27 cellular contexts compared by ENCODE assay signal in the genomic region with DNA sequence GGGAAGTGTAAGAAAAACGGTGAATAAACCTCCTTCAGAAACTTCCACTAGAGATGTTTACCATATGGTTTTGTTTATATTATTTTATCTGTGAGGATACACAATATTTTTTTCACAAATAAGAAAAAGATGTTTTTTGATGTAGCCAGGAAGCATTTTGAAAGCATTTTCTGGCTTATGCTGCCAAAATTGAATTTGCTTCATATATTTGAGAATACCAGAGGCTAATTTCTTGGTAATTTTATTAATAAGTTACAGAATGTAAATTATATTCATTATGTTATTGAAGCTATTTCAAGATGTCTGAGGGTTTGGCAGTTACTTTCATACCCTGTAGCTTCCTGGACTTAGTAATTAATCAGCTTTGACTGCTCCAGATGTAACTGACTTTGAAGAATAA.
"Had no signal": no experiment of that assay in that cellular context is flagged by ENCODE, and none has a peak within 500 bp of the region (broad histone marks: within the 10 kb centered on the region; RNA-seq: fewer than 3 reads in every experiment).

No MANE protein-coding gene starts in this region.

- H3K27ac ChIP-seq: stomach, suprapubic skin, testis, thoracic aorta, thyroid gland, tibial artery, tibial nerve, transverse colon, upper lobe of left lung, upper lobe of right lung, uterus, vagina had no signal

- ATAC-seq: stimulated activated effector memory CD8-positive, alpha-beta T cell treated with anti-CD3 and anti-CD28 coated beads, Interleukin-12 subunit alpha, Interleukin-12 subunit beta, amount 100 ng/mL, for 72 hours; stimulated activated memory B cell treated with anti-CD40 and anti-IgM and Interleukin-4, amounts not matched to agents 10 μg/mL and 1 μg/mL and 100 μg/mL, for 72 hours; stimulated activated naive B cell treated with anti-CD40 and anti-IgM and Interleukin-4, amounts not matched to agents 10 μg/mL and 1 μg/mL and 100 μg/mL, for 72 hours; stimulated activated naive CD8-positive, alpha-beta T cell treated with anti-CD3 and anti-CD28 coated beads, Interleukin-15, amount 100 ng/mL, for 72 hours; stimulated activated naive CD8-positive, alpha-beta T cell treated with anti-CD3 and anti-CD28 coated beads, Interleukin-15, Interleukin-2, amounts not matched to agents 100 U/mL and 50 U/mL, for 24 hours; upper lobe of right lung had no signal

- H3K4me1 ChIP-seq: stomach, suprapubic skin, testis, thyroid gland, tibial artery, tibial nerve, transverse colon, upper lobe of left lung, upper lobe of right lung, uterus, vagina had no signal

- H3K9me3 ChIP-seq: stomach, suprapubic skin, testis, thoracic aorta, thyroid gland, tibial artery, tibial nerve, transverse colon, upper lobe of left lung, upper lobe of right lung, uterus, vagina had no signal

- H3K4me3 ChIP-seq: stomach, suprapubic skin, testis, thoracic aorta, thyroid gland, tibial artery, tibial nerve, transverse colon, upper lobe of left lung, upper lobe of right lung, uterus, vagina had no signal

- H3K36me3 ChIP-seq: stomach, suprapubic skin, thoracic aorta, thyroid gland, tibial artery, tibial nerve, transverse colon, upper lobe of left lung, upper lobe of right lung, uterus, vagina had no signal

- DNase-seq: stimulated activated CD4-positive, alpha-beta T cell treated with anti-CD3 and anti-CD28 coated beads, Interleukin-2, amount 100 ng/mL, for 48 hours; stimulated activated CD4-positive, alpha-beta T cell treated with anti-CD3 and anti-CD28 coated beads, Interleukin-4, amount 100 ng/mL, for 1 hour; stimulated activated CD4-positive, alpha-beta T cell treated with anti-CD3 and anti-CD28 coated beads, Interleukin-4, amount 100 ng/mL, for 24 hours; stimulated activated CD4-positive, alpha-beta T cell treated with anti-CD3 and anti-CD28 coated beads, Interleukin-4, amount 100 ng/mL, for 4 hours; stimulated activated CD8-positive, alpha-beta memory T cell treated with anti-CD3 and anti-CD28 coated beads, Interleukin-4, amount 100 ng/mL, for 48 hours; stimulated activated naive B cell treated with anti-CD40 and anti-IgM and Interleukin-4, amounts not matched to agents 10 μg/mL and 1 μg/mL and 100 μg/mL, for 72 hours; stimulated activated naive CD4-positive, alpha-beta T cell; stimulated activated naive CD4-positive, alpha-beta T cell treated with Interleukin-2 at 50 U/mL for 16 hours; stimulated activated naive CD8-positive, alpha-beta T cell treated with anti-CD3 and anti-CD28 coated beads, Interleukin-15, amount 100 ng/mL, for 72 hours; stimulated activated naive CD8-positive, alpha-beta T cell treated with anti-CD3 and anti-CD28 coated beads, Interleukin-15, Interleukin-2, amounts not matched to agents 100 U/mL and 50 U/mL, for 24 hours; stomach; substantia nigra; testis; thyroid gland; tibial artery; transverse colon; trophoblast cell; upper lobe of left lung; upper lobe of right lung; uterus had no signal

- FAIRE-seq: urothelium cell line had no signal

- H3K27me3 ChIP-seq: stomach, suprapubic skin, testis, thyroid gland, tibial artery, tibial nerve, transverse colon, upper lobe of left lung, upper lobe of right lung, uterus, vagina had no signal
